In the genomic region with DNA sequence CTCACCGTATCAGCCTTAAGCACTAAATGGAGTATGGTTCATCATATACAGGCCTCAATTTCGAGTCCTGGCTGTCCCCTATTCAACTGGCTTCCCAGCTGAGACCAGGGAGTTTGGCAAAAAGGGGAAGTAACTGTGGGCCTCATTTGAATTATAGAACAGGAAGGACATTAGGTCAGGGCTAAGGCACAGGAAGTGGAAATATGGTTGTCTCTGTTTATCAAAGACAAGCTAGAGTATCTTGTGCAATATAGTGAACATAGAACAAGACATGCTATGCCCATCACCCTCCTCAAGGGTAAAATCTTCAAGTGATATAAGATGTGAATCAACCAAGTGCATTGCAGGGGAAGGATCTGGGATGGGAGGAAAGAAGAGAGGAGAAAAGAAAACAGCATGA, we compare ENCODE assay signal across 15 cellular contexts.
A peak's percentile ranks its signal among the peaks of the same experiment; 100 is the strongest.
DNase-seq lines count a peak whose midpoint lies in the region; ATAC-seq and TF ChIP-seq lines count a peak whose summit lies in the region.
"Had no signal": no experiment of that assay in that cellular context is flagged by ENCODE, and none has a peak within 500 bp of the region (broad histone marks: within the 10 kb centered on the region; RNA-seq: fewer than 3 reads in every experiment).

No MANE protein-coding gene starts in this region.

- no peak overlapping the region for H3K4me3 ChIP-seq in ACC112 (ENCODE audit: low read depth, low read length)
- no peak overlapping the region for H3K4me3 ChIP-seq in fibroblast of pulmonary artery (replicated peaks; ENCODE audit: low read depth, low read length)
- H3K4me3 ChIP-seq: hepatocyte, SK-N-MC had no signal

- no peaks in the 10 kb centered on the region for H3K79me2 ChIP-seq in ACC112 (ENCODE audit: control insufficient read depth, insufficient read depth, low read length, unreplicated experiment)
- H3K79me2 ChIP-seq: hepatocyte had no signal

- no peaks in the 10 kb centered on the region for H3K36me3 ChIP-seq in ACC112 (ENCODE audit: insufficient read depth, low read length)
- H3K36me3 ChIP-seq: BE2C had no signal

- TF ChIP-seq CTCF in fibroblast of pulmonary artery (IDR thresholded peaks at IDR 0.05; ENCODE audit: low read length, missing control alignments) (no peak), endothelial cell (IDR thresholded peaks at IDR 0.05; ENCODE audit: unreplicated experiment) (no peak)

- peaks cover 31% of the 10 kb centered on the region for H3K4me1 ChIP-seq in ACC112 (ENCODE audit: control insufficient read depth, insufficient read depth, low read length, unreplicated experiment)

- H3K27ac Mint-ChIP-seq in activated CD4-positive, alpha-beta T cell treated with anti-CD3 and anti-CD28 coated beads for 36 hours = no peak overlapping the region
- H3K27ac Mint-ChIP-seq in endothelial cell (ENCODE audit: unreplicated experiment) = no peak overlapping the region
- H3K27ac Mint-ChIP-seq: H9 had no signal

- H3K4me3 Mint-ChIP-seq in activated CD4-positive, alpha-beta T cell treated with anti-CD3 and anti-CD28 coated beads for 36 hours = no peak overlapping the region
- no peak overlapping the region for H3K4me3 Mint-ChIP-seq in endothelial cell (ENCODE audit: unreplicated experiment)
- H3K4me3 Mint-ChIP-seq: H9 had no signal

- peaks cover 11% of the 10 kb centered on the region for H3K4me1 Mint-ChIP-seq in activated CD4-positive, alpha-beta T cell treated with anti-CD3 and anti-CD28 coated beads for 36 hours
- peaks cover 22% of the 10 kb centered on the region for H3K4me1 Mint-ChIP-seq in endothelial cell (ENCODE audit: unreplicated experiment)

- CTCF ChIA-PET in activated CD4-positive, alpha-beta T cell treated with anti-CD3 and anti-CD28 coated beads for 36 hours (lab: Charles Lee) = no interaction called here

- POLR2A ChIA-PET in activated CD4-positive, alpha-beta T cell treated with anti-CD3 and anti-CD28 coated beads for 36 hours (lab: Charles Lee) = no interaction called here

- no peaks in the 10 kb centered on the region for H3K27me3 ChIP-seq in ACC112 (ENCODE audit: insufficient read depth, low read length)
- H3K27me3 ChIP-seq: BE2C, hepatocyte had no signal

- DNase-seq in NAMALWA (ENCODE audit: low spot score) (peak; percentile 50), fibroblast of pulmonary artery (ENCODE audit: low read depth) (peak; percentile 47), NCI-H1105 (lab: John Stamatoyannopoulos, UW) (no peak), endothelial cell (ENCODE audit: low spot score) (no peak)
- DNase-seq in activated CD4-positive, alpha-beta T cell treated with anti-CD3 and anti-CD28 coated beads for 36 hours = no peak
- DNase-seq: BE2C; H9; naive thymus-derived CD8-positive, alpha-beta T cell; NCI-H345; stimulated activated CD4-positive, alpha-beta T cell treated with anti-CD3 and anti-CD28 coated beads, Interleukin-15, amount 100 ng/mL, for 24 hours had no signal

- H3K36me3 Mint-ChIP-seq in activated CD4-positive, alpha-beta T cell treated with anti-CD3 and anti-CD28 coated beads for 36 hours (ENCODE audit: low read depth) = no peaks in the 10 kb centered on the region
- no peaks in the 10 kb centered on the region for H3K36me3 Mint-ChIP-seq in endothelial cell (ENCODE audit: low read depth, unreplicated experiment)
- H3K36me3 Mint-ChIP-seq: naive thymus-derived CD8-positive, alpha-beta T cell had no signal

- peak overlapping the region; percentile 61 for H2AFZ ChIP-seq in ACC112 (ENCODE audit: low read length, unreplicated experiment)
- H2AFZ ChIP-seq: hepatocyte had no signal

- H3K27me3 Mint-ChIP-seq in activated CD4-positive, alpha-beta T cell treated with anti-CD3 and anti-CD28 coated beads for 36 hours = peaks cover 5% of the 10 kb centered on the region
- H3K27me3 Mint-ChIP-seq in endothelial cell (ENCODE audit: unreplicated experiment) = peaks cover 1% of the 10 kb centered on the region

- intact Hi-C loops in activated CD4-positive, alpha-beta T cell treated with anti-CD3 and anti-CD28 coated beads for 36 hours (cut with DNase I, micrococcal nuclease) = no loop called here

- peak overlapping the region; percentile 33; the same call in 1 of the 2 replicates for H3K27ac ChIP-seq in ACC112 (ENCODE audit: low read depth, low read length)
- H3K27ac ChIP-seq: hepatocyte, SK-N-MC had no signal

- no peaks in the 10 kb centered on the region for H3K9me3 Mint-ChIP-seq in activated CD4-positive, alpha-beta T cell treated with anti-CD3 and anti-CD28 coated beads for 36 hours (ENCODE audit: low read depth)
- H3K9me3 Mint-ChIP-seq in endothelial cell (ENCODE audit: unreplicated experiment) = no peaks in the 10 kb centered on the region
- H3K9me3 Mint-ChIP-seq: H9 had no signal

- ATAC-seq in GM19438 (IDR thresholded peaks at IDR 0.05; ENCODE audit: low read depth, unreplicated experiment) (peak; percentile 81), HG02938 (IDR thresholded peaks at IDR 0.05; ENCODE audit: unreplicated experiment) (no peak)
- ATAC-seq in activated CD4-positive, alpha-beta T cell treated with anti-CD3 and anti-CD28 coated beads for 36 hours = no peak

Comparison
In these comparisons a context has a peak if more than half of its experiments do, and no peak if none do; other contexts are left out.
1. DNase-seq: peak in NAMALWA (single experiment) and fibroblast of pulmonary artery (single experiment); none in NCI-H1105 (single experiment), activated CD4-positive, alpha-beta T cell treated with anti-CD3 and anti-CD28 coated beads for 36 hours (single experiment) and endothelial cell (single experiment).